ENCODE assay signal across 2 cellular contexts in genomic region chr14:24243336-24243836, GRCh38.
TF ChIP-seq lines count a peak whose summit lies in the region.

No MANE protein-coding gene starts in this region.

TF ChIP-seq in WTC11, 78 proteins besides CTCF, POLR2A, EP300 and RAD21:
- TF ChIP-seq CBFB (CRISPR knock-in tag; IDR thresholded peaks at IDR 0.05; ENCODE audit: low read depth) = no peak
- TF ChIP-seq ZNF263 (CRISPR knock-in tag; IDR thresholded peaks at IDR 0.05; ENCODE audit: low read depth) = no peak
- TF ChIP-seq ATF6 (CRISPR knock-in tag; IDR thresholded peaks at IDR 0.05) = no peak
- TF ChIP-seq AFF4 (CRISPR knock-in tag; IDR thresholded peaks at IDR 0.05; ENCODE audit: borderline replicate concordance) = no peak
- TF ChIP-seq NFATC4 (CRISPR knock-in tag; IDR thresholded peaks at IDR 0.05) = no peak
- TF ChIP-seq KAT7 (CRISPR knock-in tag; IDR thresholded peaks at IDR 0.05; ENCODE audit: borderline replicate concordance) = no peak
- TF ChIP-seq GTF2I (CRISPR knock-in tag; conservative IDR thresholded peaks at IDR 0.05) = no peak
- no peak for TF ChIP-seq ZNF232 (CRISPR knock-in tag; IDR thresholded peaks at IDR 0.05)
- TF ChIP-seq JAZF1 (CRISPR knock-in tag; IDR thresholded peaks at IDR 0.05) = no peak
- TF ChIP-seq ZSCAN18 (CRISPR knock-in tag; IDR thresholded peaks at IDR 0.05) = no peak
- no peak for TF ChIP-seq EMX1 (CRISPR knock-in tag; IDR thresholded peaks at IDR 0.05)
- no peak for TF ChIP-seq MXD4 (CRISPR knock-in tag; IDR thresholded peaks at IDR 0.05; ENCODE audit: borderline replicate concordance)
- no peak for TF ChIP-seq IRF1 (CRISPR knock-in tag; IDR thresholded peaks at IDR 0.05)
- no peak for TF ChIP-seq ELF4 (CRISPR knock-in tag; IDR thresholded peaks at IDR 0.05; ENCODE audit: low read depth)

TF ChIP-seq in HepG2, 621 proteins besides CTCF, POLR2A, EP300 and RAD21 (continues in another document):
- TF ChIP-seq PHF8 (CRISPR knock-in tag; IDR thresholded peaks at IDR 0.05) (no peak), ZNF34 (CRISPR knock-in tag; IDR thresholded peaks at IDR 0.05; ENCODE audit: borderline replicate concordance) (no peak), ZNF30 (CRISPR knock-in tag; IDR thresholded peaks at IDR 0.05) (0 out of 2 replicates have a peak, but pooled peaks have one; percentile 11), ZNF451 (CRISPR knock-in tag; IDR thresholded peaks at IDR 0.05) (peak; percentile 28; the same call in 1 of the 2 replicates), NR2F6 (IDR thresholded peaks at IDR 0.05) (no peak), NR2F6 (CRISPR knock-in tag; IDR thresholded peaks at IDR 0.05) (no peak; the same call in 1 of the 2 replicates), ZBTB39 (CRISPR knock-in tag; IDR thresholded peaks at IDR 0.05) (peak; percentile 21; the same call in 1 of the 2 replicates), MAX (IDR thresholded peaks at IDR 0.05) (no peak), ZNF782 (CRISPR knock-in tag; IDR thresholded peaks at IDR 0.05; ENCODE audit: borderline replicate concordance) (0 out of 2 replicates have a peak, but pooled peaks have one; percentile 8), ZNF850 (CRISPR knock-in tag; conservative IDR thresholded peaks at IDR 0.05) (no peak), RFX1 (IDR thresholded peaks at IDR 0.05) (no peak), ZNF772 (CRISPR knock-in tag; IDR thresholded peaks at IDR 0.05) (peak; percentile 51), ZEB1 (IDR thresholded peaks at IDR 0.05; ENCODE audit: insufficient replicate concordance, low read depth) (no peak), TSC22D2 (CRISPR knock-in tag; IDR thresholded peaks at IDR 0.05; ENCODE audit: borderline replicate concordance) (0 out of 2 replicates have a peak, but pooled peaks have one; percentile 53), ZNF776 (CRISPR knock-in tag; IDR thresholded peaks at IDR 0.05) (no peak), ZNF513 (CRISPR knock-in tag; conservative IDR thresholded peaks at IDR 0.05) (0 out of 2 replicates have a peak, but pooled peaks have one; percentile 67), AFF4 (CRISPR knock-in tag; IDR thresholded peaks at IDR 0.05) (0 out of 2 replicates have a peak, but pooled peaks have one; percentile 11), U2AF2 (IDR thresholded peaks at IDR 0.05; ENCODE audit: low read depth, low read length) (peak; percentile 36; the same call in 1 of the 2 replicates), ZNF770 (CRISPR knock-in tag; IDR thresholded peaks at IDR 0.05) (peak; percentile 95), ZBTB33 (CRISPR knock-in tag; IDR thresholded peaks at IDR 0.05) (0 out of 2 replicates have a peak, but pooled peaks have one; percentile 35), ZFP82 (CRISPR knock-in tag; IDR thresholded peaks at IDR 0.05; ENCODE audit: borderline replicate concordance) (0 out of 2 replicates have a peak, but pooled peaks have one; percentile 29), SALL1 (CRISPR knock-in tag; IDR thresholded peaks at IDR 0.05) (peak; percentile 45; the same call in 1 of the 2 replicates), PATZ1 (CRISPR knock-in tag; IDR thresholded peaks at IDR 0.05) (no peak), ZNF616 (CRISPR knock-in tag; IDR thresholded peaks at IDR 0.05; ENCODE audit: low read depth) (no peak), ZNF567 (CRISPR knock-in tag; IDR thresholded peaks at IDR 0.05; ENCODE audit: borderline replicate concordance) (no peak), ZNF879 (CRISPR knock-in tag; IDR thresholded peaks at IDR 0.05) (no peak), ZNF12 (CRISPR knock-in tag; IDR thresholded peaks at IDR 0.05) (0 out of 2 replicates have a peak, but pooled peaks have one; percentile 2), SMAD9 (CRISPR knock-in tag; IDR thresholded peaks at IDR 0.05) (0 out of 2 replicates have a peak, but pooled peaks have one; percentile 26), AHR (CRISPR knock-in tag; IDR thresholded peaks at IDR 0.05) (0 out of 2 replicates have a peak, but pooled peaks have one; percentile 26), RFX3 (CRISPR knock-in tag; IDR thresholded peaks at IDR 0.05) (no peak), ESRRA (CRISPR knock-in tag; IDR thresholded peaks at IDR 0.05; ENCODE audit: low read depth) (no peak), AKAP8 (CRISPR knock-in tag; IDR thresholded peaks at IDR 0.05) (peak; percentile 3), HNF4G (IDR thresholded peaks at IDR 0.05; ENCODE audit: borderline replicate concordance, low read depth, low read length) (no peak), HNF4G (CRISPR knock-in tag; IDR thresholded peaks at IDR 0.05; ENCODE audit: borderline replicate concordance, low read depth) (no peak), NFAT5 (CRISPR knock-in tag; IDR thresholded peaks at IDR 0.05) (0 out of 2 replicates have a peak, but pooled peaks have one; percentile 59), SIX4 (CRISPR knock-in tag; IDR thresholded peaks at IDR 0.05) (no peak)
